Comparison of ENCODE assay signal across 11 cellular contexts in the genomic region with DNA sequence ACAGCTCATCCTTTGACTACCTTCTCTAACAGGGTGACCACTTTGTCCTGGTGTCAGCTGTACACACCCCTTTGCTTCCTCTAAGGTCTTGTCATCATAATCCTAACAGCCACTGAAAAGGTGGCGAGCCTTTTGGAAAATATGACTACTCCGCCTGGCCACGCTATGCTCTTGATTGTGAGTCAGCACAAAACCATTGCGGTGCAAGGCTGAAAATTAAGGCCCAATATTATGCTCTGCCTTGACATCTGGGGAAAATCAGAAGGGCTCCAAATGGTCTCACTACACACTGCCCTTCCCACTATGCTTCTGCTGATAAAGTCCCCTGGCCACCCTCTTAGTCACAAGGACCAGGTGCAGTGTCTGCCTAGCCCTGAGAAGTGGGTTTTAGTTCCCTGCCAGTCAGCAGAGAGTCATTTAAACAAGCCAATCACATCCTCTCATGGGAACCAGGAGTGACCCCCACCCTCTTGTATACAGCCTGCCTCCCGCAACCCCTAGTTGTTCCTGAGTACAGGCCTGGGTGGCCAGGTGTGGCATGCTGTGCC.
DNase-seq lines count a peak whose midpoint lies in the region; ATAC-seq lines count a peak whose summit lies in the region.
"Had no signal": no experiment of that assay in that cellular context is flagged by ENCODE, and none has a peak within 500 bp of the region (broad histone marks: within the 10 kb centered on the region; RNA-seq: fewer than 3 reads in every experiment).

No MANE protein-coding gene starts in this region.

- peak; percentile 58 for ATAC-seq in GM21786 (IDR thresholded peaks at IDR 0.05; ENCODE audit: unreplicated experiment)

- DNase-seq in EH (ENCODE audit: low read depth) (peak; percentile 84), UCSD-AML1 (lab: John Stamatoyannopoulos, UW; ENCODE audit: unreplicated experiment) (peak; percentile 22), islet precursor cell (peak; percentile 67), COLO668 (lab: John Stamatoyannopoulos, UW; ENCODE audit: unreplicated experiment) (no peak), medulla oblongata (ENCODE audit: extremely low spot score) (no peak), DMS 273 treated with DMSO at 0.1 percent for 48 hours (lab: John Stamatoyannopoulos, UW) (no peak)
- no peak for DNase-seq in NK-92 treated with Interleukin-12 subunit alpha and Interleukin-12 subunit beta, amount 100 ng/mL, for 24 hours (lab: John Stamatoyannopoulos, UW)
- DNase-seq: head of caudate nucleus, NCI-H446 treated with DMSO at 0.1 percent for 48 hours, transverse colon had no signal

Comparison
In these comparisons a context has a peak if more than half of its experiments do, and no peak if none do; other contexts are left out.
1. DNase-seq: peak in EH (single experiment), UCSD-AML1 (single experiment) and islet precursor cell (single experiment); none in NK-92 treated with Interleukin-12 subunit alpha and Interleukin-12 subunit beta, amount 100 ng/mL, for 24 hours (single experiment), COLO668 (single experiment), medulla oblongata (single experiment) and DMS 273 treated with DMSO at 0.1 percent for 48 hours (single experiment).